1 cellular context compared by ENCODE assay signal in the genomic region with DNA sequence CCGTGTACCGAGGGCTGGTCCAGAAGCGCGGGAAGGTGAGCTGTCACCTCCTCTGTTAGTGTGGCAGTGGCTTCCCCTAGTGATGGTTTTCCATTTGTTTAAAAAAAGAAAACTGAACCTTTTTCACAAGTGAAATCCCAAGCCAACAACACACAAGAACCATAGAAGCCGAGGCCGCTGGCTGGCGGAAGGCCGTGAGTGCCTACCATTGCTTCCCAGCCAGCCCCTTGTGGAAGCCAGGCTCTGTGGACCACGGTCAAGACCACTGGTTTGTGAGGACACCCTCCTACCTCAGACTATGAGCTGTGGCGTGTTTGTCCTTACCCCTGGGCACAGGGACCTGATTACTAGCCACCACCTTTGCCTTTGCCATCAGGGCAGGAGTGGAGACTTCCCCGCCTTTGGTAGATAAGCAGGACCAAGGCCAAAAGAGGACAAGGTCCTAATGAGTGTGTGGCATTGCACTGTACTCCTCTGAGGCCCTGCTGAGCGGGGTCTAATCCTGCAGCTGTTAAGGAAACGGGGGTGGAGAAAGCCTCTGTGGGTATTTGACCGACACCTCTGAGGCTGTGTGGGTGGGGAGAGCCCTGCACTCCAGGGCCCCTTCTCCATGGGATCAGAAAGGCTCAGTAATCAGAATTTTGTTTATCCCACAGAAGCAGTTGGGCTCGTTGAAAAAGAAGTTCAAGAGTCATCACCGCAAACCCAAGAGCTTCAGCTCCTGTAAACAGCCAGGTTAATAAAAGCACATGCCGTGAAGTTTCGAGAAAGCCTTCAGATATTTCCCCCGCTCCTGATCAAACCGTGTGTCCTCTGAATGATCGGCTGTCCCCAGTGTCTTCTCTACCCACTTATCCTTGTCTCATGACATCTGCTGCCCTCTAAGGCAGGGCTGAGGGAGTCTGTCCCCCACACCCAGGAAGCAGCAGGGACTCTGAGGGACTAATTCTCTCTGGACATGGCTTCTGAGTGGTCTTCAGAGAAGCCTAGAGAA.
A peak's percentile ranks its signal among the peaks of the same experiment; 100 is the strongest.
TF ChIP-seq lines count a peak whose summit lies in the region.

No MANE protein-coding gene starts in this region.

TF ChIP-seq in HepG2, 621 proteins besides CTCF, POLR2A, EP300 and RAD21 (continues in another document):
- TF ChIP-seq AGO2 (optimal IDR thresholded peaks at IDR 0.05; ENCODE audit: low read depth, low read length) = peak; percentile 66
- TF ChIP-seq RFX1 (IDR thresholded peaks at IDR 0.05) = no peak
- no peak for TF ChIP-seq ZNF337 (CRISPR knock-in tag; IDR thresholded peaks at IDR 0.05; ENCODE audit: borderline replicate concordance, low read depth)
- TF ChIP-seq, protein P1, sequence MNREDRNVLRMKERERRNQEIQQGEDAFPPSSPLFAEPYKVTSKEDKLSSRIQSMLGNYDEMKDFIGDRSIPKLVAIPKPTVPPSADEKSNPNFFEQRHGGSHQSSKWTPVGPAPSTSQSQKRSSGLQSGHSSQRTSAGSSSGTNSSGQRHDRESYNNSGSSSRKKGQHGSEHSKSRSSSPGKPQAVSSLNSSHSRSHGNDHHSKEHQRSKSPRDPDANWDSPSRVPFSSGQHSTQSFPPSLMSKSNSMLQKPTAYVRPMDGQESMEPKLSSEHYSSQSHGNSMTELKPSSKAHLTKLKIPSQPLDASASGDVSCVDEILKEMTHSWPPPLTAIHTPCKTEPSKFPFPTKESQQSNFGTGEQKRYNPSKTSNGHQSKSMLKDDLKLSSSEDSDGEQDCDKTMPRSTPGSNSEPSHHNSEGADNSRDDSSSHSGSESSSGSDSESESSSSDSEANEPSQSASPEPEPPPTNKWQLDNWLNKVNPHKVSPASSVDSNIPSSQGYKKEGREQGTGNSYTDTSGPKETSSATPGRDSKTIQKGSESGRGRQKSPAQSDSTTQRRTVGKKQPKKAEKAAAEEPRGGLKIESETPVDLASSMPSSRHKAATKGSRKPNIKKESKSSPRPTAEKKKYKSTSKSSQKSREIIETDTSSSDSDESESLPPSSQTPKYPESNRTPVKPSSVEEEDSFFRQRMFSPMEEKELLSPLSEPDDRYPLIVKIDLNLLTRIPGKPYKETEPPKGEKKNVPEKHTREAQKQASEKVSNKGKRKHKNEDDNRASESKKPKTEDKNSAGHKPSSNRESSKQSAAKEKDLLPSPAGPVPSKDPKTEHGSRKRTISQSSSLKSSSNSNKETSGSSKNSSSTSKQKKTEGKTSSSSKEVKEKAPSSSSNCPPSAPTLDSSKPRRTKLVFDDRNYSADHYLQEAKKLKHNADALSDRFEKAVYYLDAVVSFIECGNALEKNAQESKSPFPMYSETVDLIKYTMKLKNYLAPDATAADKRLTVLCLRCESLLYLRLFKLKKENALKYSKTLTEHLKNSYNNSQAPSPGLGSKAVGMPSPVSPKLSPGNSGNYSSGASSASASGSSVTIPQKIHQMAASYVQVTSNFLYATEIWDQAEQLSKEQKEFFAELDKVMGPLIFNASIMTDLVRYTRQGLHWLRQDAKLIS (CRISPR knock-in tag; IDR thresholded peaks at IDR 0.05) = 0 out of 2 replicates have a peak, but pooled peaks have one; percentile 37
- no peak for TF ChIP-seq CHD2 (IDR thresholded peaks at IDR 0.05; ENCODE audit: low read depth, low read length)
- TF ChIP-seq ZMAT3 (CRISPR knock-in tag; conservative IDR thresholded peaks at IDR 0.05) = no peak
- TF ChIP-seq, protein P2, sequence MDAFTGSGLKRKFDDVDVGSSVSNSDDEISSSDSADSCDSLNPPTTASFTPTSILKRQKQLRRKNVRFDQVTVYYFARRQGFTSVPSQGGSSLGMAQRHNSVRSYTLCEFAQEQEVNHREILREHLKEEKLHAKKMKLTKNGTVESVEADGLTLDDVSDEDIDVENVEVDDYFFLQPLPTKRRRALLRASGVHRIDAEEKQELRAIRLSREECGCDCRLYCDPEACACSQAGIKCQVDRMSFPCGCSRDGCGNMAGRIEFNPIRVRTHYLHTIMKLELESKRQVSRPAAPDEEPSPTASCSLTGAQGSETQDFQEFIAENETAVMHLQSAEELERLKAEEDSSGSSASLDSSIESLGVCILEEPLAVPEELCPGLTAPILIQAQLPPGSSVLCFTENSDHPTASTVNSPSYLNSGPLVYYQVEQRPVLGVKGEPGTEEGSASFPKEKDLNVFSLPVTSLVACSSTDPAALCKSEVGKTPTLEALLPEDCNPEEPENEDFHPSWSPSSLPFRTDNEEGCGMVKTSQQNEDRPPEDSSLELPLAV (CRISPR knock-in tag; conservative IDR thresholded peaks at IDR 0.05; ENCODE audit: low read depth) = no peak
- TF ChIP-seq POLR2G (IDR thresholded peaks at IDR 0.05; ENCODE audit: low read depth, low read length) = peak; percentile 30
- TF ChIP-seq, protein P3, sequence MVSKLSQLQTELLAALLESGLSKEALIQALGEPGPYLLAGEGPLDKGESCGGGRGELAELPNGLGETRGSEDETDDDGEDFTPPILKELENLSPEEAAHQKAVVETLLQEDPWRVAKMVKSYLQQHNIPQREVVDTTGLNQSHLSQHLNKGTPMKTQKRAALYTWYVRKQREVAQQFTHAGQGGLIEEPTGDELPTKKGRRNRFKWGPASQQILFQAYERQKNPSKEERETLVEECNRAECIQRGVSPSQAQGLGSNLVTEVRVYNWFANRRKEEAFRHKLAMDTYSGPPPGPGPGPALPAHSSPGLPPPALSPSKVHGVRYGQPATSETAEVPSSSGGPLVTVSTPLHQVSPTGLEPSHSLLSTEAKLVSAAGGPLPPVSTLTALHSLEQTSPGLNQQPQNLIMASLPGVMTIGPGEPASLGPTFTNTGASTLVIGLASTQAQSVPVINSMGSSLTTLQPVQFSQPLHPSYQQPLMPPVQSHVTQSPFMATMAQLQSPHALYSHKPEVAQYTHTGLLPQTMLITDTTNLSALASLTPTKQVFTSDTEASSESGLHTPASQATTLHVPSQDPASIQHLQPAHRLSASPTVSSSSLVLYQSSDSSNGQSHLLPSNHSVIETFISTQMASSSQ (IDR thresholded peaks at IDR 0.05; ENCODE audit: low read depth) = no peak
- TF ChIP-seq, protein P3 (CRISPR knock-in tag; IDR thresholded peaks at IDR 0.05; ENCODE audit: borderline replicate concordance) = 0 out of 2 replicates have a peak, but pooled peaks have one; percentile 24
- TF ChIP-seq, protein P4, sequence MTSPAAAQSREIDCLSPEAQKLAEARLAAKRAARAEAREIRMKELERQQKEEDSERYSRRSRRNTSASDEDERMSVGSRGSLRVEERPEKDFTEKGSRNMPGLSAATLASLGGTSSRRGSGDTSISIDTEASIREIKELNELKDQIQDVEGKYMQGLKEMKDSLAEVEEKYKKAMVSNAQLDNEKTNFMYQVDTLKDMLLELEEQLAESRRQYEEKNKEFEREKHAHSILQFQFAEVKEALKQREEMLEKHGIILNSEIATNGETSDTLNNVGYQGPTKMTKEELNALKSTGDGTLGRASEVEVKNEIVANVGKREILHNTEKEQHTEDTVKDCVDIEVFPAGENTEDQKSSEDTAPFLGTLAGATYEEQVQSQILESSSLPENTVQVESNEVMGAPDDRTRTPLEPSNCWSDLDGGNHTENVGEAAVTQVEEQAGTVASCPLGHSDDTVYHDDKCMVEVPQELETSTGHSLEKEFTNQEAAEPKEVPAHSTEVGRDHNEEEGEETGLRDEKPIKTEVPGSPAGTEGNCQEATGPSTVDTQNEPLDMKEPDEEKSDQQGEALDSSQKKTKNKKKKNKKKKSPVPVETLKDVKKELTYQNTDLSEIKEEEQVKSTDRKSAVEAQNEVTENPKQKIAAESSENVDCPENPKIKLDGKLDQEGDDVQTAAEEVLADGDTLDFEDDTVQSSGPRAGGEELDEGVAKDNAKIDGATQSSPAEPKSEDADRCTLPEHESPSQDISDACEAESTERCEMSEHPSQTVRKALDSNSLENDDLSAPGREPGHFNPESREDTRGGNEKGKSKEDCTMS (CRISPR knock-in tag; conservative IDR thresholded peaks at IDR 0.05) = no peak
- TF ChIP-seq, protein P5, sequence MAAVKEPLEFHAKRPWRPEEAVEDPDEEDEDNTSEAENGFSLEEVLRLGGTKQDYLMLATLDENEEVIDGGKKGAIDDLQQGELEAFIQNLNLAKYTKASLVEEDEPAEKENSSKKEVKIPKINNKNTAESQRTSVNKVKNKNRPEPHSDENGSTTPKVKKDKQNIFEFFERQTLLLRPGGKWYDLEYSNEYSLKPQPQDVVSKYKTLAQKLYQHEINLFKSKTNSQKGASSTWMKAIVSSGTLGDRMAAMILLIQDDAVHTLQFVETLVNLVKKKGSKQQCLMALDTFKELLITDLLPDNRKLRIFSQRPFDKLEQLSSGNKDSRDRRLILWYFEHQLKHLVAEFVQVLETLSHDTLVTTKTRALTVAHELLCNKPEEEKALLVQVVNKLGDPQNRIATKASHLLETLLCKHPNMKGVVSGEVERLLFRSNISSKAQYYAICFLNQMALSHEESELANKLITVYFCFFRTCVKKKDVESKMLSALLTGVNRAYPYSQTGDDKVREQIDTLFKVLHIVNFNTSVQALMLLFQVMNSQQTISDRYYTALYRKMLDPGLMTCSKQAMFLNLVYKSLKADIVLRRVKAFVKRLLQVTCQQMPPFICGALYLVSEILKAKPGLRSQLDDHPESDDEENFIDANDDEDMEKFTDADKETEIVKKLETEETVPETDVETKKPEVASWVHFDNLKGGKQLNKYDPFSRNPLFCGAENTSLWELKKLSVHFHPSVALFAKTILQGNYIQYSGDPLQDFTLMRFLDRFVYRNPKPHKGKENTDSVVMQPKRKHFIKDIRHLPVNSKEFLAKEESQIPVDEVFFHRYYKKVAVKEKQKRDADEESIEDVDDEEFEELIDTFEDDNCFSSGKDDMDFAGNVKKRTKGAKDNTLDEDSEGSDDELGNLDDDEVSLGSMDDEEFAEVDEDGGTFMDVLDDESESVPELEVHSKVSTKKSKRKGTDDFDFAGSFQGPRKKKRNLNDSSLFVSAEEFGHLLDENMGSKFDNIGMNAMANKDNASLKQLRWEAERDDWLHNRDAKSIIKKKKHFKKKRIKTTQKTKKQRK (IDR thresholded peaks at IDR 0.05; ENCODE audit: low read length) = no peak
- 0 out of 2 replicates have a peak, but pooled peaks have one; percentile 15 for TF ChIP-seq SAP130 (CRISPR knock-in tag; IDR thresholded peaks at IDR 0.05; ENCODE audit: low read depth)
- peak; percentile 44; the same call in 1 of the 2 replicates for TF ChIP-seq ZNF547 (CRISPR knock-in tag; IDR thresholded peaks at IDR 0.05)
- no peak for TF ChIP-seq ZNF703 (CRISPR knock-in tag; IDR thresholded peaks at IDR 0.05; ENCODE audit: borderline replicate concordance)
- TF ChIP-seq IKZF1 (IDR thresholded peaks at IDR 0.05) = no peak
- peak; percentile 92 for TF ChIP-seq ZNF317 (CRISPR knock-in tag; IDR thresholded peaks at IDR 0.05)
- TF ChIP-seq, protein P6, sequence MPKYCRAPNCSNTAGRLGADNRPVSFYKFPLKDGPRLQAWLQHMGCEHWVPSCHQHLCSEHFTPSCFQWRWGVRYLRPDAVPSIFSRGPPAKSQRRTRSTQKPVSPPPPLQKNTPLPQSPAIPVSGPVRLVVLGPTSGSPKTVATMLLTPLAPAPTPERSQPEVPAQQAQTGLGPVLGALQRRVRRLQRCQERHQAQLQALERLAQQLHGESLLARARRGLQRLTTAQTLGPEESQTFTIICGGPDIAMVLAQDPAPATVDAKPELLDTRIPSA (CRISPR knock-in tag; IDR thresholded peaks at IDR 0.05; ENCODE audit: borderline replicate concordance) = no peak
- no peak for TF ChIP-seq YEATS2 (CRISPR knock-in tag; IDR thresholded peaks at IDR 0.05; ENCODE audit: borderline replicate concordance)
- TF ChIP-seq, protein P7, sequence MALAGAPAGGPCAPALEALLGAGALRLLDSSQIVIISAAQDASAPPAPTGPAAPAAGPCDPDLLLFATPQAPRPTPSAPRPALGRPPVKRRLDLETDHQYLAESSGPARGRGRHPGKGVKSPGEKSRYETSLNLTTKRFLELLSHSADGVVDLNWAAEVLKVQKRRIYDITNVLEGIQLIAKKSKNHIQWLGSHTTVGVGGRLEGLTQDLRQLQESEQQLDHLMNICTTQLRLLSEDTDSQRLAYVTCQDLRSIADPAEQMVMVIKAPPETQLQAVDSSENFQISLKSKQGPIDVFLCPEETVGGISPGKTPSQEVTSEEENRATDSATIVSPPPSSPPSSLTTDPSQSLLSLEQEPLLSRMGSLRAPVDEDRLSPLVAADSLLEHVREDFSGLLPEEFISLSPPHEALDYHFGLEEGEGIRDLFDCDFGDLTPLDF (CRISPR knock-in tag; IDR thresholded peaks at IDR 0.05) = no peak
- no peak for TF ChIP-seq KLF15 (CRISPR knock-in tag; IDR thresholded peaks at IDR 0.05; ENCODE audit: borderline replicate concordance)
- TF ChIP-seq SRSF4 (IDR thresholded peaks at IDR 0.05; ENCODE audit: low read depth, low read length, poor library complexity, severe bottlenecking) = no peak
- no peak for TF ChIP-seq ZNF605 (CRISPR knock-in tag; IDR thresholded peaks at IDR 0.05)
- TF ChIP-seq, protein P8, sequence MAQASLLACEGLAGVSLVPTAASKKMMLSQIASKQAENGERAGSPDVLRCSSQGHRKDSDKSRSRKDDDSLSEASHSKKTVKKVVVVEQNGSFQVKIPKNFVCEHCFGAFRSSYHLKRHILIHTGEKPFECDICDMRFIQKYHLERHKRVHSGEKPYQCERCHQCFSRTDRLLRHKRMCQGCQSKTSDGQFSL (CRISPR knock-in tag; IDR thresholded peaks at IDR 0.05) = no peak
- TF ChIP-seq PAF1 (CRISPR knock-in tag; IDR thresholded peaks at IDR 0.05) = peak; percentile 61
- TF ChIP-seq ZNF501 (CRISPR knock-in tag; IDR thresholded peaks at IDR 0.05) = no peak
- TF ChIP-seq, protein P9, sequence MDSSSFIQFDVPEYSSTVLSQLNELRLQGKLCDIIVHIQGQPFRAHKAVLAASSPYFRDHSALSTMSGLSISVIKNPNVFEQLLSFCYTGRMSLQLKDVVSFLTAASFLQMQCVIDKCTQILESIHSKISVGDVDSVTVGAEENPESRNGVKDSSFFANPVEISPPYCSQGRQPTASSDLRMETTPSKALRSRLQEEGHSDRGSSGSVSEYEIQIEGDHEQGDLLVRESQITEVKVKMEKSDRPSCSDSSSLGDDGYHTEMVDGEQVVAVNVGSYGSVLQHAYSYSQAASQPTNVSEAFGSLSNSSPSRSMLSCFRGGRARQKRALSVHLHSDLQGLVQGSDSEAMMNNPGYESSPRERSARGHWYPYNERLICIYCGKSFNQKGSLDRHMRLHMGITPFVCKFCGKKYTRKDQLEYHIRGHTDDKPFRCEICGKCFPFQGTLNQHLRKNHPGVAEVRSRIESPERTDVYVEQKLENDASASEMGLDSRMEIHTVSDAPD (CRISPR knock-in tag; IDR thresholded peaks at IDR 0.05) = no peak; the same call in 1 of the 2 replicates
